ENCODE assay signal across 27 cellular contexts in the genomic region with DNA sequence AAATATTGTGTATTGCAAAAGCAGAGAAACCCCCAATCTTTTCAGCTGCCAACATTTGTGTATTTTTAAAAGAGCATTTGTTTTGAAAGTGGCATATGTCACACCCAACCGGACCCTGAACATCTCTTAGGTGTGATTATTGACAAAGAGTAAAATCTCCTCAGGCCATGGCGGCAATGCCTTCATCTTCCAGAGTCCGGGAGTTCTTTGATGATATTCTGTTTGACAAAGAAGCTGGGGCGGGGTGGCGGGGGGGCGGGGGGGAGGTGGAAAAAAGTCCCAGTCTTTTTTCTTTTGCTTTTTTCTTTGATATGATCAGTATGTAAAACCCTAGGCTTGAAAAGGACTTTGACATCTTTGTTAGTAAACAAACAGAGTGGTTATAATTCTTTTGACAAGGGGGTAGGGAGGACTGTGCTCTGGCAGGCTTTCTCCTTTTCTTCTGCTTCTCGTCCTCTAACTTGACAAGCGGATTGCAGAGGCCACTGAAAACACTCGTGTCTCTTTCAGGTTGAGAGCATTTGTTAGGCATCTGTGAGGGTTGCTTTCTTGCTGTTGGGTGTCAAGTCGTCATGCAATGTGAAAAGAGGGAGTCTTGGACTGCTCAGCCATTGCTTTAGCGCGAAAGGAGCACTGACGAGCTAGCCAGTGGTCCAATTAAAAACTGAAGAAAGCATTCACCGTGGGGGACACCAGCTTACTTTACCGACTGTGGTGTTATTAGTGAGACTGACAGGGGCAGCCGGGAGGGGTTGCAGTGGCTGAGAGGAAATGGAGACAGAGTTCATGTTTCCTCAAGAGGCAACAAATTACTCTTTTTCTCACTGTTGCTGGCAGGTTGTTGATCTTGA.
DNase-seq lines count a peak whose midpoint lies in the region; ATAC-seq and TF ChIP-seq lines count a peak whose summit lies in the region.
"Had no signal": no experiment of that assay in that cellular context is flagged by ENCODE, and none has a peak within 500 bp of the region (broad histone marks: within the 10 kb centered on the region; RNA-seq: fewer than 3 reads in every experiment).

No MANE protein-coding gene starts in this region.

- H3K9ac ChIP-seq in HUES48 (ENCODE audit: low read depth, low read length), result no peak overlapping the region
- H3K9ac ChIP-seq: BLaER1 treated with 17β-estradiol and CSF1 and Interleukin-3, amounts not matched to agents 10 nM and 100 nM had no signal

- H3K27me3 Mint-ChIP-seq in brain, result peaks cover 15% of the 10 kb centered on the region
- H3K27me3 Mint-ChIP-seq: activated CD8-positive, alpha-beta memory T cell treated with anti-CD3 and anti-CD28 coated beads, Interleukin-2, amount 10 ng/mL, durations not matched to agents 7 days and 5 days; T-helper 17 cell had no signal

- no peak for TF ChIP-seq CTCF in brain (conservative IDR thresholded peaks at IDR 0.05)

- peaks cover 0 to 3% (median 0%) of the 10 kb centered on the region in 5 experiments for H3K9me3 Mint-ChIP-seq in brain
- H3K9me3 Mint-ChIP-seq: nephron; stimulated activated effector memory CD8-positive, alpha-beta T cell treated with anti-CD3 and anti-CD28 coated beads, Interleukin-12 subunit alpha, Interleukin-12 subunit beta, amount 100 ng/mL, for 72 hours had no signal

- DNase-seq in retina (peak; percentile 78), NCI-H2107 (lab: John Stamatoyannopoulos, UW) (no peak), cortex of kidney (lab: John Stamatoyannopoulos, UW) (no peak)
- DNase-seq: activated CD4-positive, alpha-beta T cell treated with anti-CD3 and anti-CD28 coated beads, Interleukin-2, amount 50 U/mL, for 4 hours; activated CD8-positive, alpha-beta memory T cell treated with anti-CD3 and anti-CD28 coated beads, Interleukin-2, amount 10 ng/mL, durations not matched to agents 7 days and 5 days; activated T-cell treated with anti-CD3 and anti-CD28 coated beads, Interleukin-2, amount 50 U/mL, for 4 hours; central memory CD4-positive, alpha-beta T cell; GF-D8; kidney; NCI-H1092; NCI-H1694; NCI-H2171 treated with DMSO at 0.1 percent for 48 hours; NCI-H510A treated with DMSO at 0.1 percent for 48 hours; PC-9; stimulated activated CD4-positive, alpha-beta T cell treated with anti-CD3 and anti-CD28 coated beads, Interleukin-4, amount 100 ng/mL, for 4 hours; T-helper 17 cell; transverse colon had no signal

- peak overlapping the region in 3 of 5 experiments; percentile 50 to 90 (median 65) for H3K27ac Mint-ChIP-seq in brain
- H3K27ac Mint-ChIP-seq: activated CD8-positive, alpha-beta memory T cell treated with anti-CD3 and anti-CD28 coated beads, Interleukin-2, amount 10 ng/mL, durations not matched to agents 7 days and 5 days; stimulated activated effector memory CD8-positive, alpha-beta T cell treated with anti-CD3 and anti-CD28 coated beads, Interleukin-12 subunit alpha, Interleukin-12 subunit beta, amount 100 ng/mL, for 72 hours; T-helper 17 cell had no signal

- H3K27ac ChIP-seq in HUES48 (ENCODE audit: low read depth, low read length) (peak overlapping the region; percentile 44), mesodermal cell (ENCODE audit: low read depth, low read length, severe bottlenecking) (peak overlapping the region; percentile 16)
- H3K27ac ChIP-seq: BLaER1 treated with 17β-estradiol and CSF1 and Interleukin-3, amounts not matched to agents 10 nM and 100 nM; PC-9; transverse colon had no signal

- ATAC-seq in GM18511 (IDR thresholded peaks at IDR 0.05; ENCODE audit: unreplicated experiment), result no peak
- ATAC-seq: activated CD4-positive, CD25-positive, alpha-beta regulatory T cell treated with anti-CD3 and anti-CD28 coated beads, Interleukin-2, amount 50 U/mL, for 24 hours; activated CD8-positive, alpha-beta memory T cell treated with anti-CD3 and anti-CD28 coated beads, Interleukin-2, amount 10 ng/mL, durations not matched to agents 7 days and 5 days; activated T-cell treated with anti-CD3 and anti-CD28 coated beads, Interleukin-2, amount 50 U/mL, for 4 hours; esophagus mucosa; K562; stimulated activated effector memory CD8-positive, alpha-beta T cell treated with anti-CD3 and anti-CD28 coated beads, Interleukin-12 subunit alpha, Interleukin-12 subunit beta, amount 100 ng/mL, for 72 hours; T-helper 17 cell had no signal

- no peaks in the 10 kb centered on the region for H3K9me3 ChIP-seq in HUES48 (ENCODE audit: control insufficient read depth, insufficient read depth, low read length)
- H3K9me3 ChIP-seq in mesodermal cell (ENCODE audit: control insufficient read depth, low read length), result peaks cover 6% of the 10 kb centered on the region
- H3K9me3 ChIP-seq: BLaER1 treated with 17β-estradiol and CSF1 and Interleukin-3, amounts not matched to agents 10 nM and 100 nM; transverse colon had no signal

- no peaks in the 10 kb centered on the region for H3K36me3 ChIP-seq in HUES48 (ENCODE audit: control insufficient read depth, insufficient read depth, low read length)
- H3K36me3 ChIP-seq in mesodermal cell (ENCODE audit: control insufficient read depth, insufficient read depth, low read length), result no peaks in the 10 kb centered on the region
- H3K36me3 ChIP-seq: BLaER1 treated with 17β-estradiol and CSF1 and Interleukin-3, amounts not matched to agents 10 nM and 100 nM; transverse colon had no signal

- WGBS in mesodermal cell (ENCODE audit: insufficient coverage in 2 of 2), 2 experiments, result 36 to 39% methylated on average over 6 to 8 of the region's 16 CpGs

- no peaks in the 10 kb centered on the region for H3K27me3 ChIP-seq in HUES48 (ENCODE audit: control insufficient read depth, insufficient read depth, low read length)
- H3K27me3 ChIP-seq: BLaER1 treated with 17β-estradiol and CSF1 and Interleukin-3, amounts not matched to agents 10 nM and 100 nM; transverse colon had no signal

- no peak overlapping the region for H3K4me3 ChIP-seq in HUES48 (ENCODE audit: low read depth, low read length)
- H3K4me3 ChIP-seq in mesodermal cell (ENCODE audit: extremely low read depth, insufficient read depth, low read length, poor library complexity, severe bottlenecking), result no peak overlapping the region
- H3K4me3 ChIP-seq: BLaER1 treated with 17β-estradiol and CSF1 and Interleukin-3, amounts not matched to agents 10 nM and 100 nM; K562; PC-9; transverse colon had no signal

- peak overlapping the region in 4 of 5 experiments; percentile 9 to 67 (median 44) for H3K4me3 Mint-ChIP-seq in brain
- H3K4me3 Mint-ChIP-seq: activated CD8-positive, alpha-beta memory T cell treated with anti-CD3 and anti-CD28 coated beads, Interleukin-2, amount 10 ng/mL, durations not matched to agents 7 days and 5 days; activated T-cell treated with anti-CD3 and anti-CD28 coated beads, Interleukin-2, amount 50 U/mL, for 4 hours; stimulated activated effector memory CD8-positive, alpha-beta T cell treated with anti-CD3 and anti-CD28 coated beads, Interleukin-12 subunit alpha, Interleukin-12 subunit beta, amount 100 ng/mL, for 72 hours; T-helper 17 cell had no signal

- peaks cover 23% of the 10 kb centered on the region for H3K4me1 ChIP-seq in HUES48 (ENCODE audit: control insufficient read depth, insufficient read depth, low read length)
- no peaks in the 10 kb centered on the region for H3K4me1 ChIP-seq in mesodermal cell (ENCODE audit: control insufficient read depth, insufficient read depth, low read length, poor library complexity, severe bottlenecking)
- H3K4me1 ChIP-seq: BLaER1 treated with 17β-estradiol and CSF1 and Interleukin-3, amounts not matched to agents 10 nM and 100 nM had no signal

- H3K36me3 Mint-ChIP-seq in brain, result no peaks in the 10 kb centered on the region
- H3K36me3 Mint-ChIP-seq: activated CD8-positive, alpha-beta memory T cell treated with anti-CD3 and anti-CD28 coated beads, Interleukin-2, amount 10 ng/mL, durations not matched to agents 7 days and 5 days; stimulated activated effector memory CD8-positive, alpha-beta T cell treated with anti-CD3 and anti-CD28 coated beads, Interleukin-12 subunit alpha, Interleukin-12 subunit beta, amount 100 ng/mL, for 72 hours had no signal

- peaks cover 44% of the 10 kb centered on the region for H3K4me1 Mint-ChIP-seq in brain
- H3K4me1 Mint-ChIP-seq: activated CD8-positive, alpha-beta memory T cell treated with anti-CD3 and anti-CD28 coated beads, Interleukin-2, amount 10 ng/mL, durations not matched to agents 7 days and 5 days; stimulated activated effector memory CD8-positive, alpha-beta T cell treated with anti-CD3 and anti-CD28 coated beads, Interleukin-12 subunit alpha, Interleukin-12 subunit beta, amount 100 ng/mL, for 72 hours; T-helper 17 cell had no signal
